Comparison of ENCODE assay signal across 16 cellular contexts in the genomic region with DNA sequence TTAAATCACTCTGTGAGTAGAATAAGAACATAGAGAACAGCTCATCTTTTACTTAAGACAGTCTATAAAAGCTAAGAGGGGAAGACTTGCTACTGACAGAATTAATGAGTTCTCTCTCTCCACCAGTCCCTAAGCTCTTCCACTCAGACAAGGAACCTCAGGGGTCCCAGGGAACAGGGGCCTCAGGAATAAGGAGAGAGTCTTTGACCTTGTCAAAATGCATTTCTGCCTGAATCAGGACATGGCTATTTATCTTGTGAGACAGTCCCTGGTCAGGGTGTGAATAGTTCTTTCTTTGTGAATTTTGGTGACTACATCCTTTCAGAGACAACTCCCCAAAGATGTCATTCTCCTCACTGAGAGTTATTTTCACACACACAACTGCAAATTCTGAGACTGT.
DNase-seq lines count a peak whose midpoint lies in the region; ATAC-seq and TF ChIP-seq lines count a peak whose summit lies in the region.
"Had no signal": no experiment of that assay in that cellular context is flagged by ENCODE, and none has a peak within 500 bp of the region (broad histone marks: within the 10 kb centered on the region; RNA-seq: fewer than 3 reads in every experiment).

No MANE protein-coding gene starts in this region.

- no peak for TF ChIP-seq EP300 in tibial nerve (IDR thresholded peaks at IDR 0.05)

- H3K4ac ChIP-seq in mesendoderm (ENCODE audit: low read depth, low read length), result no peak overlapping the region

- no peak overlapping the region for H2BK5ac ChIP-seq in mesendoderm (ENCODE audit: low read length)

- H3K4me3 ChIP-seq in endodermal cell (ENCODE audit: low read length) (no peak overlapping the region), mesendoderm (ENCODE audit: low read length) (no peak overlapping the region), tibial nerve (no peak overlapping the region)
- H3K4me3 ChIP-seq: GM23338 had no signal

- H3K9ac ChIP-seq in endodermal cell (ENCODE audit: extremely low read depth, low read length, poor library complexity, severe bottlenecking), result no peak overlapping the region
- no peak overlapping the region for H3K9ac ChIP-seq in mesendoderm (ENCODE audit: low read length)

- no peaks in the 10 kb centered on the region for H3K4me1 ChIP-seq in endodermal cell (ENCODE audit: control insufficient read depth, insufficient read depth, low read length)
- H3K4me1 ChIP-seq in mesendoderm (ENCODE audit: control insufficient read depth, low read depth, low read length), result no peaks in the 10 kb centered on the region
- no peaks in the 10 kb centered on the region for H3K4me1 ChIP-seq in tibial nerve

- peaks cover 3% of the 10 kb centered on the region for H3K4me1 Mint-ChIP-seq in endodermal cell
- H3K4me1 Mint-ChIP-seq: CD4-positive, alpha-beta memory T cell; GM23338; H9 had no signal

- no peak overlapping the region for H3K56ac ChIP-seq in mesendoderm (ENCODE audit: low read length)

- H3K79me1 ChIP-seq in mesendoderm (ENCODE audit: low read length), result no peaks in the 10 kb centered on the region

- H2BK120ac ChIP-seq in mesendoderm (ENCODE audit: low read depth, low read length), result no peak overlapping the region

- no peak overlapping the region for H3K4me2 ChIP-seq in mesendoderm (ENCODE audit: low read length)
- H3K4me2 ChIP-seq: GM23338 had no signal

- no peak for TF ChIP-seq POLR2A in tibial nerve (IDR thresholded peaks at IDR 0.05)

- no peak overlapping the region for H2AK5ac ChIP-seq in mesendoderm (ENCODE audit: low read length)

- H3K9me3 ChIP-seq in endodermal cell (ENCODE audit: control insufficient read depth, low read length) (no peaks in the 10 kb centered on the region), tibial nerve (no peaks in the 10 kb centered on the region)

- H2BK15ac ChIP-seq in mesendoderm (replicated peaks; ENCODE audit: low read depth), result no peak overlapping the region

- peaks cover 8% of the 10 kb centered on the region for H3K9me3 Mint-ChIP-seq in endodermal cell

- peak; percentile 53 for DNase-seq in endodermal cell
- DNase-seq in mesendoderm, result peak; percentile 61
- DNase-seq in retina, result peak; percentile 50
- no peak for DNase-seq in GM20000 (ENCODE audit: low spot score)
- DNase-seq in tibial nerve (ENCODE audit: low spot score in 2 of 2), result no peak
- DNase-seq: C1 segment of cervical spinal cord; Calu3; CD4-positive, alpha-beta memory T cell; COR-L47; DMS53; DMS79 treated with DMSO at 0.1 percent for 48 hours; GF-D8; H9; HFFc6 had no signal

- no peak for ATAC-seq in GM19397 (IDR thresholded peaks at IDR 0.05; ENCODE audit: unreplicated experiment)
- ATAC-seq: GM23338 had no signal

- H3K27me3 Mint-ChIP-seq in endodermal cell (ENCODE audit: insufficient read depth), result no peaks in the 10 kb centered on the region

- TF ChIP-seq CTCF in endodermal cell (conservative IDR thresholded peaks at IDR 0.05) (no peak), GM20000 (IDR thresholded peaks at IDR 0.05; ENCODE audit: extremely low read depth, missing control alignments) (no peak), tibial nerve (IDR thresholded peaks at IDR 0.05) (no peak)

- H4K5ac ChIP-seq in mesendoderm (ENCODE audit: low read length), result no peak overlapping the region

- no peaks in the 10 kb centered on the region for H3K36me3 Mint-ChIP-seq in endodermal cell (ENCODE audit: low read depth)
- H3K36me3 Mint-ChIP-seq: CD4-positive, alpha-beta memory T cell had no signal

- H3K79me2 ChIP-seq in mesendoderm (ENCODE audit: control insufficient read depth, insufficient read depth, low read length), result no peaks in the 10 kb centered on the region

- no peak overlapping the region for H3K4me3 Mint-ChIP-seq in endodermal cell
- H3K4me3 Mint-ChIP-seq: CD4-positive, alpha-beta memory T cell; GM23338; H9; HFFc6 had no signal

- H3K27me3 ChIP-seq in endodermal cell (ENCODE audit: control insufficient read depth, insufficient read depth, low read length, poor library complexity, severe bottlenecking) (no peaks in the 10 kb centered on the region), mesendoderm (ENCODE audit: insufficient read depth, low read length, poor library complexity) (no peaks in the 10 kb centered on the region), tibial nerve (no peaks in the 10 kb centered on the region)

- H3K23ac ChIP-seq in mesendoderm (ENCODE audit: low read length), result no peak overlapping the region

- H3K18ac ChIP-seq in mesendoderm (ENCODE audit: low read length), result no peak overlapping the region

- H3K27ac ChIP-seq in endodermal cell (ENCODE audit: low read depth, low read length) (no peak overlapping the region), mesendoderm (ENCODE audit: low read depth, low read length) (no peak overlapping the region), tibial nerve (no peak overlapping the region)

- no peak overlapping the region for H3K27ac Mint-ChIP-seq in endodermal cell
- H3K27ac Mint-ChIP-seq: CD4-positive, alpha-beta memory T cell; GM23338; H9; HFFc6 had no signal

- H3K36me3 ChIP-seq in endodermal cell (ENCODE audit: control insufficient read depth, insufficient read depth, low read length), result no peaks in the 10 kb centered on the region
- H3K36me3 ChIP-seq in mesendoderm (ENCODE audit: control insufficient read depth, insufficient read depth, low read length), result no peaks in the 10 kb centered on the region
- H3K36me3 ChIP-seq in tibial nerve, result no peaks in the 10 kb centered on the region

- H4K8ac ChIP-seq in mesendoderm (ENCODE audit: low read depth, low read length), result no peak overlapping the region

Comparison
In these comparisons a context has a peak if more than half of its experiments do, and no peak if none do; other contexts are left out.
1. DNase-seq: peak in endodermal cell (single experiment), mesendoderm (single experiment) and retina (single experiment); none in GM20000 (single experiment) and tibial nerve (0 of 2).